ENCODE assay signal across 18 cellular contexts in the genomic region with DNA sequence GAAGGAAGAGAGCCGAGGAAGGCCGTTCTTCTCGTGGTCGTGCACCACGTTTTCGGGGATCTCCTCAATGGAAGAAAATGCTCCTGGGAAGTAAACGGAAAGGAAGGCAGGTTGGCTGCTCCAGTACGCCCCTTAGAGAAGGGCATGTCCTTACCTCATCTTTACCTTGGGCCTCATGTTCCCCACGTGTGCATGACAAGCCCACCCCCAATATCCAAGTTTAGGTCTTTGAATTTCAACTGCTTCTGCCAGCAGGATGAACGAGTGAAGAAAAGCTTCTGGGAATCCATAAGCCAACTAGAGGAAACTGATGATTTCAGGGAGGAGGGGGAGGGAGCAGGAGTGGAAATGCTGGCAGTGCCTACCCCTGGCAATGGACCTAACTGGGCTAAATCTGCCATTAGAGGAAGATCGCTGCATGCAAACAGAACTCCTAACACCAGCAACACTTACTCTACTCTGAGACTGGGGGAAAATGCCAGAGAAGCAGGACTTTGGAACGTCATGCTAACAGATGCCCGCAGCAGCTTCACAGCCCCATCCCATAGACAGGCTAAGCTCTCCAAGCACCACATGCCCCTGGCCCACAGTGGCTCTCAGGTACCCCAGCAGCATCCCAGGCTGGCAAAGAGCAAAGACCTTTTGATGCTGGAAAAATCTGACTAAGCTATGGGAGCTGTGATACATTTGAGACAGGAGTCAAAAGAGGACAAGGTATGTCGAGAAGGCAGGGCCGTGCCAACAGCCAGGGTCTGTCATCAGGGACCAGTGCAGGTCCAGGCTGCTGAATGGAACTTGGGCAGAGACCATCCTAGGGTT.
"Had no signal": no experiment of that assay in that cellular context is flagged by ENCODE, and none has a peak within 500 bp of the region (broad histone marks: within the 10 kb centered on the region; RNA-seq: fewer than 3 reads in every experiment).

No MANE protein-coding gene starts in this region.

- H3K4me3 ChIP-seq: heart right ventricle, mucosa of descending colon, thyroid gland had no signal

- H3K27me3 ChIP-seq: heart right ventricle, thyroid gland had no signal

- DNase-seq: activated CD4-positive, alpha-beta T cell treated with anti-CD3 and anti-CD28 coated beads for 1 hour; activated CD4-positive, alpha-beta T cell treated with anti-CD3 and anti-CD28 coated beads, Interleukin-2, amount 50 U/mL, for 1 hour; activated effector memory CD4-positive, alpha-beta T cell treated with Interleukin-2 at 50 U/mL for 16 hours; activated naive CD4-positive, alpha-beta T cell treated with anti-CD3 and anti-CD28 coated beads for 36 hours; activated T-cell treated with anti-CD3 and anti-CD28 coated beads, Interleukin-2, amount 50 U/mL, for 72 hours; cerebellar nuclear complex; foreskin fibroblast; heart right ventricle; islet precursor cell; left cardiac atrium; mesendoderm; mucosa of descending colon; retina; stimulated activated CD4-positive, alpha-beta T cell treated with anti-CD3 and anti-CD28 coated beads, Interleukin-4, amount 100 ng/mL, for 1 hour; substantia nigra; thyroid gland had no signal

- H3K27ac ChIP-seq: epithelial cell of prostate, heart right ventricle, thyroid gland, VCaP had no signal

- H3K9me3 ChIP-seq: heart right ventricle, mucosa of descending colon, thyroid gland had no signal

- ATAC-seq: activated T-cell treated with anti-CD3 and anti-CD28 coated beads, Interleukin-2, amount 50 U/mL, for 72 hours; heart right ventricle; left cardiac atrium had no signal
